9 cellular contexts compared by ENCODE assay signal in genomic region chr20:43508106-43508505, GRCh38. TPM values are rescaled to one million over a fixed set of nuclear protein-coding genes. Genes with fewer than 3 reads are reported as not detected.
A peak's percentile ranks its signal among the peaks of the same experiment; 100 is the strongest.
DNase-seq lines count a peak whose midpoint lies in the region; FAIRE-seq and TF ChIP-seq lines count a peak whose summit lies in the region.
"Had no signal": no experiment of that assay in that cellular context is flagged by ENCODE, and none has a peak within 500 bp of the region (broad histone marks: within the 10 kb centered on the region; RNA-seq: fewer than 3 reads in every experiment).

No MANE protein-coding gene starts in this region.

- FAIRE-seq in H54 (lab: Jason Lieb, UNC), result no peak

- H3K4me1 ChIP-seq in A673 (ENCODE audit: insufficient read depth, low read length, poor library complexity, severe bottlenecking), result no peaks in the 10 kb centered on the region
- 0 out of 2 replicates have a peak, but pooled peaks cover 3% of the 10 kb centered on the region for H3K4me1 ChIP-seq in HUES48 (ENCODE audit: control insufficient read depth, insufficient read depth, low read length)
- H3K4me1 ChIP-seq in mucosa of stomach (ENCODE audit: control insufficient read depth, insufficient read depth, low read length), result peaks cover 6% of the 10 kb centered on the region

- POLR2A ChIA-PET in A673 (lab: Charles Lee; ENCODE audit: low non-redundant PET), result no interaction called here

- CTCF ChIA-PET in A673 (lab: Charles Lee), result no interaction called here

- no peak for TF ChIP-seq POLR2A in H54 (IDR thresholded peaks at IDR 0.05; ENCODE audit: low read depth, low read length)

- H3K27ac ChIP-seq in A673 (ENCODE audit: low read depth, low read length, poor library complexity, severe bottlenecking), result no peak overlapping the region
- no peak overlapping the region for H3K27ac ChIP-seq in HUES48 (ENCODE audit: low read depth, low read length)
- no peak overlapping the region for H3K27ac ChIP-seq in coronary artery

- intact Hi-C loops in A673 (cut with micrococcal nuclease; ENCODE audit: unreplicated experiment), result no loop called here

- H3K4me3 ChIP-seq in A673 (ENCODE audit: low read depth, low read length, poor library complexity, severe bottlenecking) (peak overlapping the region; percentile 64), HUES48 (ENCODE audit: low read depth, low read length) (peak overlapping the region; percentile 83), coronary artery (peak overlapping the region; percentile 79), mucosa of stomach (ENCODE audit: low read length) (peak overlapping the region; percentile 46)

- DNase-seq in A673 (ENCODE audit: low spot score) (no peak), coronary artery (ENCODE audit: low spot score) (no peak), nucleus accumbens (lab: John Stamatoyannopoulos, UW) (no peak), OCI-M1 (lab: John Stamatoyannopoulos, UW) (no peak), H54 (ENCODE audit: insufficient read length, low spot score) (no peak), SIG-M5 treated with dmso at 0.1 percent for 504 hours (lab: John Stamatoyannopoulos, UW; ENCODE audit: unreplicated experiment) (no peak)

- TF ChIP-seq CTCF in A673 (conservative IDR thresholded peaks at IDR 0.05; ENCODE audit: low read depth, low read length) (no peak), coronary artery (IDR thresholded peaks at IDR 0.05) (no peak)

- H3K36me3 ChIP-seq in A673 (ENCODE audit: insufficient read depth, low read length, poor library complexity, severe bottlenecking) (no peaks in the 10 kb centered on the region), HUES48 (ENCODE audit: control insufficient read depth, insufficient read depth, low read length) (no peaks in the 10 kb centered on the region), mucosa of stomach (ENCODE audit: control insufficient read depth, insufficient read depth, low read length) (no peaks in the 10 kb centered on the region)

- no TSS peak for BruUV-seq in A673 (replicated peaks; lab: Mats Ljungman, UMichigan)

- peaks cover 22% of the 10 kb centered on the region for H3K27me3 ChIP-seq in A673 (replicated peaks; ENCODE audit: insufficient read depth, low read depth, low read length, poor library complexity)
- H3K27me3 ChIP-seq in HUES48 (ENCODE audit: control insufficient read depth, insufficient read depth, low read length), result peaks cover 16% of the 10 kb centered on the region
- peaks cover 17% of the 10 kb centered on the region for H3K27me3 ChIP-seq in mucosa of stomach (ENCODE audit: control insufficient read depth, insufficient read depth, low read length)

- H3K9ac ChIP-seq in HUES48 (ENCODE audit: low read depth, low read length) (peak overlapping the region; percentile 17; the same call in 1 of the 2 replicates), mucosa of stomach (ENCODE audit: low read length) (peak overlapping the region; percentile 28)

- H3K9me3 ChIP-seq in A673 (ENCODE audit: low read depth, low read length, poor library complexity, severe bottlenecking) (no peaks in the 10 kb centered on the region), HUES48 (ENCODE audit: control insufficient read depth, insufficient read depth, low read length) (no peaks in the 10 kb centered on the region), mucosa of stomach (ENCODE audit: control insufficient read depth, low read length) (no peaks in the 10 kb centered on the region)

RNA-seq across cellular contexts. Expression of gene L3MBTL1, which starts 0.6 kb away (rescaled TPM):
- total RNA-seq in A673 (2021), result 8.1 and 9.6 TPM in 2 replicates

RNA-seq across cellular contexts. Expression of gene SRSF6, which starts 50.4 kb away (rescaled TPM):
- total RNA-seq in A673 (2021), result 189 and 212 TPM in 2 replicates

RNA-seq across cellular contexts. Expression of gene SGK2, which starts 50.7 kb away (rescaled TPM):
- total RNA-seq in A673 (2021), result 0.13 and 1.1 TPM in 2 replicates
- total RNA-seq: T-helper 1 cell treated with Interleukin-12 subunit alpha and Interleukin-12 subunit beta and Interleukin-4 antibody, amounts not matched to agents 30 ng/mL and 1 ng/mL, for 36 hours had no signal
